ENCODE assay signal across 20 cellular contexts in genomic region chr6:14871196-14871595, GRCh38.
DNase-seq lines count a peak whose midpoint lies in the region; ATAC-seq and TF ChIP-seq lines count a peak whose summit lies in the region.
"Had no signal": no experiment of that assay in that cellular context is flagged by ENCODE, and none has a peak within 500 bp of the region (broad histone marks: within the 10 kb centered on the region; RNA-seq: fewer than 3 reads in every experiment).

No MANE protein-coding gene starts in this region.

- H3K27me3 ChIP-seq in heart right ventricle (no peaks in the 10 kb centered on the region), skeletal muscle tissue (ENCODE audit: control insufficient read depth in 3 of 3, insufficient read depth in 3 of 3, low read length in 3 of 3) (no peaks in the 10 kb centered on the region)
- H3K27me3 ChIP-seq: esophagus muscularis mucosa, upper lobe of left lung had no signal

- H3K9ac ChIP-seq in skeletal muscle tissue (ENCODE audit: low read depth in 1 of 3, low read length in 3 of 3), result peak overlapping the region in 1 of 3 donors; percentile 3

- H3K27ac ChIP-seq in heart right ventricle, result peak overlapping the region in 3 of 10 donors; percentile 38 to 56 (median 52)
- H3K27ac ChIP-seq in skeletal muscle tissue (ENCODE audit: low read depth, low read length), result peak overlapping the region; percentile 61
- H3K27ac ChIP-seq: A549, C4-2B, esophagus muscularis mucosa, upper lobe of left lung had no signal

- intact Hi-C loops in heart right ventricle (cut with DNase I), result loop anchor here in 2 of 10 donors (10.0 kb wide), 2 partner anchors 374 to 436 kb away; partner anchors contain the start of gene JARID2 (in 1 of the 2)

- H3K9me3 ChIP-seq in heart right ventricle, result no peaks in the 10 kb centered on the region
- no peaks in the 10 kb centered on the region for H3K9me3 ChIP-seq in skeletal muscle tissue (ENCODE audit: control insufficient read depth in 3 of 3, low read length in 3 of 3)
- H3K9me3 ChIP-seq: A549, esophagus muscularis mucosa, HAP-1, upper lobe of left lung had no signal

- 56 to 70% methylated on average over 5 of the region's 5 CpGs for WGBS in heart right ventricle, 2 donors

- no peaks in the 10 kb centered on the region for H3K36me3 ChIP-seq in heart right ventricle
- H3K36me3 ChIP-seq in skeletal muscle tissue (ENCODE audit: control insufficient read depth in 3 of 3, insufficient read depth in 3 of 3, low read length in 3 of 3), result no peaks in the 10 kb centered on the region
- H3K36me3 ChIP-seq: esophagus muscularis mucosa, HAP-1, upper lobe of left lung had no signal

- peak; percentile 42 to 98 (median 92) for ATAC-seq in heart right ventricle
- ATAC-seq: A549; stimulated activated naive CD8-positive, alpha-beta T cell treated with anti-CD3 and anti-CD28 coated beads, Interleukin-15, amount 100 ng/mL, for 72 hours; T-helper 17 cell had no signal

- H3K4me1 ChIP-seq in heart right ventricle, result peaks cover 0 to 17% (median 5%) of the 10 kb centered on the region in 9 donors
- peaks cover 5 to 12% (median 6%) of the 10 kb centered on the region in 3 donors for H3K4me1 ChIP-seq in skeletal muscle tissue (ENCODE audit: control insufficient read depth in 3 of 3, insufficient read depth in 3 of 3, low read length in 3 of 3)
- H3K4me1 ChIP-seq: A549, HAP-1 had no signal

- H3K4me3 ChIP-seq in heart right ventricle (no peak overlapping the region), skeletal muscle tissue (ENCODE audit: low read length in 3 of 3) (no peak overlapping the region)
- H3K4me3 ChIP-seq: A549, esophagus muscularis mucosa, HAP-1, upper lobe of left lung had no signal

- peak in 1 of 9 donors; percentile 22 for TF ChIP-seq CTCF in heart right ventricle (IDR thresholded peaks at IDR 0.05)

- peak; percentile 42 for DNase-seq in NCI-H187 treated with DMSO at 0.1 percent for 48 hours (lab: John Stamatoyannopoulos, UW)
- no peak for DNase-seq in NCI-H187 (lab: John Stamatoyannopoulos, UW)
- peak; percentile 80 for DNase-seq in NCI-H82 (lab: John Stamatoyannopoulos, UW)
- DNase-seq in heart right ventricle, result peak; percentile 33 to 46
- DNase-seq in UCSD-AML1 (lab: John Stamatoyannopoulos, UW; ENCODE audit: unreplicated experiment), result no peak
- no peak for DNase-seq in activated naive CD4-positive, alpha-beta T cell treated with anti-CD3 and anti-CD28 coated beads, Interleukin-2, amount 50 U/mL, for 16 hours
- DNase-seq in NCI-H748 (lab: John Stamatoyannopoulos, UW; ENCODE audit: unreplicated experiment), result no peak
- DNase-seq: activated CD4-positive, alpha-beta memory T cell treated with anti-CD3 and anti-CD28 coated beads, Interleukin-2, amount 10 ng/mL, durations not matched to agents 7 days and 5 days; activated T-cell treated with anti-CD3 and anti-CD28 coated beads, Interleukin-2, amount 50 U/mL, for 48 hours; immature natural killer cell; mesenchymal stem cell; nephron progenitor cell; stimulated activated naive CD8-positive, alpha-beta T cell treated with anti-CD3 and anti-CD28 coated beads, Interleukin-15, amount 100 ng/mL, for 72 hours; T-helper 17 cell; upper lobe of left lung had no signal

Comparison
In these comparisons a context has a peak if more than half of its experiments do, and no peak if none do; other contexts are left out.
1. DNase-seq: peak in NCI-H187 treated with DMSO at 0.1 percent for 48 hours (single experiment), NCI-H82 (single experiment) and heart right ventricle (2 of 2); none in NCI-H187 (0 of 2), UCSD-AML1 (single experiment), activated naive CD4-positive, alpha-beta T cell treated with anti-CD3 and anti-CD28 coated beads, Interleukin-2, amount 50 U/mL, for 16 hours (single experiment) and NCI-H748 (single experiment).